Comparison of ENCODE assay signal across 16 cellular contexts in genomic region chr17:42018988-42019387, GRCh38. TPM values are rescaled to one million over a fixed set of nuclear protein-coding genes. Genes with fewer than 3 reads are reported as not detected.
DNase-seq lines count a peak whose midpoint lies in the region; ATAC-seq, FAIRE-seq and TF ChIP-seq lines count a peak whose summit lies in the region.
"Had no signal": no experiment of that assay in that cellular context is flagged by ENCODE, and none has a peak within 500 bp of the region (broad histone marks: within the 10 kb centered on the region; RNA-seq: fewer than 3 reads in every experiment).

No MANE protein-coding gene starts in this region.

- H3K27ac ChIP-seq in K562 (ENCODE audit: extremely low read depth, low read depth, low read length) (peak overlapping the region; percentile 98; the same call in 1 of the 3 replicates), upper lobe of right lung (no peak overlapping the region)

- no peak for ATAC-seq in activated T-cell treated with anti-CD3 and anti-CD28 coated beads, Interleukin-2, amount 50 U/mL, for 4 hours
- ATAC-seq in K562 (no peak), upper lobe of right lung (no peak), GM18861 (IDR thresholded peaks at IDR 0.05; ENCODE audit: unreplicated experiment) (no peak), GM18502 (IDR thresholded peaks at IDR 0.05; ENCODE audit: poor library complexity, unreplicated experiment) (no peak)

- no peak for TF ChIP-seq RAD21 in K562 (CRISPR knock-in tag; conservative IDR thresholded peaks at IDR 0.05 in 1 of 2, IDR thresholded peaks at IDR 0.05 in 1 of 2)

- H3K4me3 Mint-ChIP-seq in activated T-cell treated with anti-CD3 and anti-CD28 coated beads, Interleukin-2, amount 50 U/mL, for 4 hours: peak overlapping the region; percentile 99
- H3K4me3 Mint-ChIP-seq in HFFc6: peak overlapping the region; percentile 97
- peak overlapping the region; percentile 97 for H3K4me3 Mint-ChIP-seq in neural crest cell

- H3K9me3 Mint-ChIP-seq in activated T-cell treated with anti-CD3 and anti-CD28 coated beads, Interleukin-2, amount 50 U/mL, for 4 hours: no peaks in the 10 kb centered on the region
- H3K9me3 Mint-ChIP-seq in HFFc6: no peaks in the 10 kb centered on the region
- peaks cover 3% of the 10 kb centered on the region for H3K9me3 Mint-ChIP-seq in neural crest cell

- H3K27me3 ChIP-seq in K562 (ENCODE audit: control insufficient read depth in 2 of 2, insufficient read depth in 2 of 2, low read length in 2 of 2) (no peaks in the 10 kb centered on the region), upper lobe of right lung (no peaks in the 10 kb centered on the region)
- H3K27me3 ChIP-seq: neutrophil, sigmoid colon had no signal

- H3K9ac ChIP-seq in K562 (ENCODE audit: insufficient read depth in 1 of 2, low read depth in 2 of 2, low read length in 2 of 2): peak overlapping the region in 1 of 2 experiments; percentile 99; a peak in 2 of 4 replicates

- POLR2A ChIA-PET in K562 (lab: Yijun Ruan, JAX): interaction anchor here (0.9 to 4.3 kb wide), 9 partner anchors 8 to 53 kb away, joined by 3 to 37 read pairs (median 5); no protein-coding TSS in a partner anchor

- H3K79me2 ChIP-seq in K562 (ENCODE audit: control insufficient read depth, insufficient read depth, low read length): peaks cover 62% of the 10 kb centered on the region

- peaks cover 5% of the 10 kb centered on the region; the same call in 1 of the 2 replicates for H4K20me1 ChIP-seq in K562 (replicated peaks; ENCODE audit: control insufficient read depth, insufficient read depth, low read length)

- H3K4me2 ChIP-seq in K562 (ENCODE audit: insufficient read depth, low read length): no peak overlapping the region

- H3K4me1 ChIP-seq in K562 (replicated peaks in 1 of 2; ENCODE audit: control insufficient read depth in 2 of 2, insufficient read depth in 2 of 2, low read length in 2 of 2): peaks cover 32 to 37% of the 10 kb centered on the region in 2 experiments
- H3K4me1 ChIP-seq in upper lobe of right lung: peaks cover 43% of the 10 kb centered on the region

- no peak for TF ChIP-seq POLR2A in K562 (conservative IDR thresholded peaks at IDR 0.05)

- H3K9me1 ChIP-seq in K562 (ENCODE audit: control insufficient read depth, insufficient read depth, low read length): no peaks in the 10 kb centered on the region

- no peaks in the 10 kb centered on the region for H3K27me3 Mint-ChIP-seq in activated T-cell treated with anti-CD3 and anti-CD28 coated beads, Interleukin-2, amount 50 U/mL, for 4 hours (ENCODE audit: low read depth)
- H3K27me3 Mint-ChIP-seq in HFFc6 (ENCODE audit: insufficient read depth) (no peaks in the 10 kb centered on the region; the same call in 1 of the 2 replicates), neural crest cell (ENCODE audit: low read depth) (no peaks in the 10 kb centered on the region)

- no peak for FAIRE-seq in K562 (lab: Jason Lieb, UNC)
- FAIRE-seq: keratinocyte had no signal

- CTCF ChIA-PET in K562 (lab: Yijun Ruan, JAX; ENCODE audit: low intra/inter-chr PET ratio): no interaction called here

- intact Hi-C loops in K562 (cut with micrococcal nuclease): no loop called here
- intact Hi-C loops in upper lobe of right lung (cut with DNase I): no loop called here

- TF ChIP-seq CTCF in HFFc6 (IDR thresholded peaks at IDR 0.05) (no peak), K562 (IDR thresholded peaks at IDR 0.05 in 2 of 3, conservative IDR thresholded peaks at IDR 0.05 in 1 of 3; ENCODE audit: insufficient read depth in 2 of 3, low read depth in 1 of 3, low read length in 3 of 3) (no peak), neural crest cell (conservative IDR thresholded peaks at IDR 0.05) (no peak), upper lobe of right lung (IDR thresholded peaks at IDR 0.05) (no peak)

- no peak for TF ChIP-seq EP300 in K562 (IDR thresholded peaks at IDR 0.05; ENCODE audit: low read length)

- peaks cover 11% of the 10 kb centered on the region for H3K36me3 Mint-ChIP-seq in activated T-cell treated with anti-CD3 and anti-CD28 coated beads, Interleukin-2, amount 50 U/mL, for 4 hours (ENCODE audit: insufficient read depth)
- H3K36me3 Mint-ChIP-seq in HFFc6 (ENCODE audit: low read depth) (peaks cover 33% of the 10 kb centered on the region), neural crest cell (ENCODE audit: low read depth) (peaks cover 6% of the 10 kb centered on the region)

- no peak for DNase-seq in activated T-cell treated with anti-CD3 and anti-CD28 coated beads, Interleukin-2, amount 50 U/mL, for 4 hours
- DNase-seq in activated T-cell treated with anti-CD3 and anti-CD28 coated beads for 4 hours (no peak), HFFc6 (no peak), K562 (ENCODE audit: extremely low read depth in 1 of 4, low spot score in 3 of 4) (no peak), neural crest cell (ENCODE audit: low read depth, low spot score) (no peak), upper lobe of right lung (no peak)
- DNase-seq: ACHN; activated CD4-positive, CD25-positive, alpha-beta regulatory T cell; mesenchymal stem cell; NCI-H446 treated with DMSO at 0.1 percent for 48 hours; sigmoid colon; stimulated activated CD4-positive, alpha-beta T cell treated with anti-CD3 and anti-CD28 coated beads, Interleukin-1b, Interleukin-23, amount 100 ng/mL, for 48 hours had no signal

- peaks cover 48% of the 10 kb centered on the region for H3K4me1 Mint-ChIP-seq in activated T-cell treated with anti-CD3 and anti-CD28 coated beads, Interleukin-2, amount 50 U/mL, for 4 hours (ENCODE audit: low read depth)
- H3K4me1 Mint-ChIP-seq in HFFc6 (ENCODE audit: low read depth): peaks cover 50% of the 10 kb centered on the region
- peaks cover 52% of the 10 kb centered on the region for H3K4me1 Mint-ChIP-seq in neural crest cell

- peak overlapping the region; percentile 26 for H3K27ac Mint-ChIP-seq in HFFc6
- H3K27ac Mint-ChIP-seq in neural crest cell (ENCODE audit: unreplicated experiment): no peak overlapping the region

- no peaks in the 10 kb centered on the region for H3K9me3 ChIP-seq in K562 (replicated peaks; ENCODE audit: control insufficient read depth, insufficient read depth, low read depth, low read length)
- no peaks in the 10 kb centered on the region for H3K9me3 ChIP-seq in upper lobe of right lung
- H3K9me3 ChIP-seq: neutrophil, sigmoid colon had no signal

- in situ Hi-C loops in K562 (cut with MboI): no loop called here

- H3K4me3 ChIP-seq in K562 (no peak overlapping the region), upper lobe of right lung (no peak overlapping the region)

- peak overlapping the region; percentile 93; the same call in 1 of the 2 replicates for H2AFZ ChIP-seq in K562 (ENCODE audit: low read depth, low read length)

- H3K36me3 ChIP-seq in K562 (ENCODE audit: control insufficient read depth, insufficient read depth, low read length) (peaks cover 50% of the 10 kb centered on the region), upper lobe of right lung (peaks cover 19% of the 10 kb centered on the region)

- WGBS in K562 (ENCODE audit: insufficient coverage, low coverage, missing lambda C conversion rate): 74% methylated on average over 4 of the region's 4 CpGs

- BruUV-seq in K562 (replicated peaks; lab: Mats Ljungman, UMichigan): no TSS peak

RNA-seq across cellular contexts. Expression of gene NKIRAS2, which starts 0.9 kb away (rescaled TPM):
- total RNA-seq in activated T-cell treated with anti-CD3 and anti-CD28 coated beads, Interleukin-2, amount 50 U/mL, for 4 hours: 10 to 100 TPM; 33.4 to 35.8 (median 34.2) TPM
- total RNA-seq in HFFc6 (2021; fragmentation: NEBNext Ultra II Directional; extraction: Animal tissue kit (Norgen Biotek cat#: 25700)): 10 to 100 TPM; 37.1 to 43.9 (median 40.3) TPM
- total RNA-seq in K562 (2011; cell fraction: chromatin; rRNA removed; ENCODE audit: low replicate concordance): 17.2 and 40.4 TPM in 2 replicates
- total RNA-seq in K562 (2011; cell fraction: nucleolus; rRNA removed): 28.6 and 34.4 TPM in 2 replicates
- total RNA-seq in K562 (2011; cell fraction: nucleoplasm; rRNA removed): 33.1 and 41.8 TPM in 2 replicates
- total RNA-seq in K562 (2014; rRNA removed) (64.6 and 66.9 TPM in 2 replicates), K562 (2014; rRNA removed; fragmentation: Illumina TruSeq; extraction: Trizol) (17.9 and 18.7 TPM in 2 replicates), K562 (2015; rRNA removed; fragmentation: Illumina TruSeq; extraction: Trizol) (22.1 and 23.1 TPM in 2 replicates), K562 (2021) (37.8 and 45.5 TPM in 2 replicates), neural crest cell (59.2 and 60.2 TPM in 2 replicates), upper lobe of right lung (28.8 TPM)
- polyA plus RNA-seq in K562 (2011; rRNA removed) (29.8 and 36.2 TPM in 2 replicates), K562 (2014; fragmentation: Illumina TruSeq; extraction: Trizol) (60.7 and 65.5 TPM in 2 replicates), K562 (2014; fragmentation: Nextera tagmentation; extraction: Ambion mirVana) (10 to 100 TPM; 10.1 to 14.6 TPM), K562 (2014; rRNA removed) (58.7 and 68.6 TPM in 2 replicates)
- 39.9 and 51.1 TPM in 2 replicates for polyA plus RNA-seq in K562 (2011; cell fraction: cytosol; rRNA removed)
- 23.3 and 30.8 TPM in 2 replicates for polyA plus RNA-seq in K562 (2011; cell fraction: nucleus; rRNA removed)
- 35.4 and 103 TPM in 2 replicates for polyA plus RNA-seq in K562 (2012)
- polyA minus RNA-seq in K562 (2011; rRNA and poly(A)+ RNA removed): 18.3 and 23.9 TPM in 2 replicates
- polyA minus RNA-seq in K562 (2011; cell fraction: cytosol; rRNA and poly(A)+ RNA removed): 18.9 and 19.3 TPM in 2 replicates
- polyA minus RNA-seq in K562 (2011; cell fraction: nucleus; rRNA and poly(A)+ RNA removed): 10.6 and 14.3 TPM in 2 replicates

RNA-seq across cellular contexts. Expression of gene DNAJC7, which starts 1.7 kb away (rescaled TPM):
- 100 to 1,000 TPM; 144 to 154 (median 147) TPM for total RNA-seq in activated T-cell treated with anti-CD3 and anti-CD28 coated beads, Interleukin-2, amount 50 U/mL, for 4 hours
- total RNA-seq in HFFc6 (2021; fragmentation: NEBNext Ultra II Directional; extraction: Animal tissue kit (Norgen Biotek cat#: 25700)): 100 to 1,000 TPM in 3 of 6 experiments, 10 to 100 TPM in 3; 85.0 to 115 (median 100) TPM
- total RNA-seq in K562 (2011; cell fraction: chromatin; rRNA removed; ENCODE audit: low replicate concordance): 180 and 244 TPM in 2 replicates
- 111 and 117 TPM in 2 replicates for total RNA-seq in K562 (2011; cell fraction: nucleolus; rRNA removed)
- 168 and 236 TPM in 2 replicates for total RNA-seq in K562 (2011; cell fraction: nucleoplasm; rRNA removed)
- total RNA-seq in K562 (2014; rRNA removed) (145 and 157 TPM in 2 replicates), K562 (2014; rRNA removed; fragmentation: Illumina TruSeq; extraction: Trizol) (262 and 288 TPM in 2 replicates), K562 (2015; rRNA removed; fragmentation: Illumina TruSeq; extraction: Trizol) (191 and 206 TPM in 2 replicates), K562 (2021) (149 and 153 TPM in 2 replicates), neural crest cell (126 and 138 TPM in 2 replicates), upper lobe of right lung (75.9 TPM)
- polyA plus RNA-seq in K562 (2011; rRNA removed) (75.6 and 120 TPM in 2 replicates), K562 (2014; fragmentation: Illumina TruSeq; extraction: Trizol) (206 and 239 TPM in 2 replicates), K562 (2014; fragmentation: Nextera tagmentation; extraction: Ambion mirVana) (10 to 100 TPM; 85.8 to 94.3 TPM), K562 (2014; rRNA removed) (148 and 173 TPM in 2 replicates)
- 29.9 and 31.1 TPM in 2 replicates for polyA plus RNA-seq in K562 (2011; cell fraction: cytosol; rRNA removed)
- polyA plus RNA-seq in K562 (2011; cell fraction: nucleus; rRNA removed): 49.5 and 50.7 TPM in 2 replicates
- polyA plus RNA-seq in K562 (2012): 172 and 176 TPM in 2 replicates
- 82.6 and 112 TPM in 2 replicates for polyA minus RNA-seq in K562 (2011; rRNA and poly(A)+ RNA removed)
- 46.2 and 60.0 TPM in 2 replicates for polyA minus RNA-seq in K562 (2011; cell fraction: cytosol; rRNA and poly(A)+ RNA removed)
- 49.0 and 75.2 TPM in 2 replicates for polyA minus RNA-seq in K562 (2011; cell fraction: nucleus; rRNA and poly(A)+ RNA removed)

RNA-seq across cellular contexts. Expression of gene C17orf113, which starts 31.4 kb away (rescaled TPM):
- total RNA-seq in activated T-cell treated with anti-CD3 and anti-CD28 coated beads, Interleukin-2, amount 50 U/mL, for 4 hours: under 1 TPM in 2 of 3 donors, not detected in 1; 0.08 to 0.13 TPM
- under 1 TPM in 4 of 6 experiments, not detected in 2; 0.07 to 0.10 (median 0.08) TPM for total RNA-seq in HFFc6 (2021; fragmentation: NEBNext Ultra II Directional; extraction: Animal tissue kit (Norgen Biotek cat#: 25700))
- total RNA-seq in K562 (2011; cell fraction: chromatin; rRNA removed; ENCODE audit: low replicate concordance): 0.88 and 2.5 TPM in 2 replicates
- total RNA-seq in K562 (2011; cell fraction: nucleolus; rRNA removed): 1.8 and 2.0 TPM in 2 replicates
- total RNA-seq in K562 (2011; cell fraction: nucleoplasm; rRNA removed): 0.95 and 1.2 TPM in 2 replicates
- total RNA-seq in K562 (2014; rRNA removed): 0.78 and 0.86 TPM in 2 replicates
- total RNA-seq in K562 (2014; rRNA removed; fragmentation: Illumina TruSeq; extraction: Trizol): 0.22 and 0.29 TPM in 2 replicates
- total RNA-seq in K562 (2015; rRNA removed; fragmentation: Illumina TruSeq; extraction: Trizol): 0.29 and 0.34 TPM in 2 replicates
- total RNA-seq in K562 (2021): 1.1 and 1.2 TPM in 2 replicates
- polyA plus RNA-seq in K562 (2011; rRNA removed): 0.49 and 0.55 TPM in 2 replicates
- 0.56 and 0.91 TPM in 2 replicates for polyA plus RNA-seq in K562 (2011; cell fraction: cytosol; rRNA removed)
- polyA plus RNA-seq in K562 (2011; cell fraction: nucleus; rRNA removed): 0.65 and 1.1 TPM in 2 replicates
- 0.86 and 1.8 TPM in 2 replicates for polyA plus RNA-seq in K562 (2012)
- polyA plus RNA-seq in K562 (2014; fragmentation: Illumina TruSeq; extraction: Trizol): 0.31 and 0.61 TPM in 2 replicates
- under 1 TPM; 0.10 to 0.17 TPM for polyA plus RNA-seq in K562 (2014; fragmentation: Nextera tagmentation; extraction: Ambion mirVana)
- polyA plus RNA-seq in K562 (2014; rRNA removed): 0.38 and 0.71 TPM in 2 replicates
- 0.09 and 0.35 TPM in 2 replicates for polyA minus RNA-seq in K562 (2011; rRNA and poly(A)+ RNA removed)
- 0.64 and 0.67 TPM in 2 replicates for polyA minus RNA-seq in K562 (2011; cell fraction: cytosol; rRNA and poly(A)+ RNA removed)
- polyA minus RNA-seq in K562 (2011; cell fraction: nucleus; rRNA and poly(A)+ RNA removed): 0.22 and 0.27 TPM in 2 replicates
- total RNA-seq in neural crest cell: 2.0 and 2.2 TPM in 2 replicates
- 0.72 TPM for total RNA-seq in upper lobe of right lung

RNA-seq across cellular contexts. Expression of gene CNP, which starts 52.4 kb away (rescaled TPM):
- 10 to 100 TPM; 70.0 to 80.0 (median 78.3) TPM for total RNA-seq in activated T-cell treated with anti-CD3 and anti-CD28 coated beads, Interleukin-2, amount 50 U/mL, for 4 hours
- 100 to 1,000 TPM; 105 to 118 (median 111) TPM for total RNA-seq in HFFc6 (2021; fragmentation: NEBNext Ultra II Directional; extraction: Animal tissue kit (Norgen Biotek cat#: 25700))
- 33.1 and 94.9 TPM in 2 replicates for total RNA-seq in K562 (2011; cell fraction: chromatin; rRNA removed; ENCODE audit: low replicate concordance)
- 31.3 and 42.9 TPM in 2 replicates for total RNA-seq in K562 (2011; cell fraction: nucleolus; rRNA removed)
- 37.7 and 39.6 TPM in 2 replicates for total RNA-seq in K562 (2011; cell fraction: nucleoplasm; rRNA removed)
- 45.4 and 45.8 TPM in 2 replicates for total RNA-seq in K562 (2014; rRNA removed)
- total RNA-seq in K562 (2014; rRNA removed; fragmentation: Illumina TruSeq; extraction: Trizol): 15.9 and 18.6 TPM in 2 replicates
- 31.8 and 32.1 TPM in 2 replicates for total RNA-seq in K562 (2015; rRNA removed; fragmentation: Illumina TruSeq; extraction: Trizol)
- 49.4 and 52.0 TPM in 2 replicates for total RNA-seq in K562 (2021)
- 15.5 and 20.7 TPM in 2 replicates for polyA plus RNA-seq in K562 (2011; rRNA removed)
- polyA plus RNA-seq in K562 (2011; cell fraction: cytosol; rRNA removed): 11.4 and 24.5 TPM in 2 replicates
- polyA plus RNA-seq in K562 (2011; cell fraction: nucleus; rRNA removed): 10.2 and 21.9 TPM in 2 replicates
- polyA plus RNA-seq in K562 (2012): 30.0 and 34.8 TPM in 2 replicates
- 33.2 and 37.5 TPM in 2 replicates for polyA plus RNA-seq in K562 (2014; fragmentation: Illumina TruSeq; extraction: Trizol)
- polyA plus RNA-seq in K562 (2014; fragmentation: Nextera tagmentation; extraction: Ambion mirVana): 1 to 10 TPM; 1.7 to 3.8 TPM
- 29.1 and 30.2 TPM in 2 replicates for polyA plus RNA-seq in K562 (2014; rRNA removed)
- 19.5 and 44.8 TPM in 2 replicates for polyA minus RNA-seq in K562 (2011; rRNA and poly(A)+ RNA removed)
- 36.4 and 44.8 TPM in 2 replicates for polyA minus RNA-seq in K562 (2011; cell fraction: cytosol; rRNA and poly(A)+ RNA removed)
- polyA minus RNA-seq in K562 (2011; cell fraction: nucleus; rRNA and poly(A)+ RNA removed): 11.0 and 11.9 TPM in 2 replicates
- 213 and 230 TPM in 2 replicates for total RNA-seq in neural crest cell
- total RNA-seq in upper lobe of right lung: 51.1 TPM
